11 cellular contexts compared by ENCODE assay signal in the genomic region with DNA sequence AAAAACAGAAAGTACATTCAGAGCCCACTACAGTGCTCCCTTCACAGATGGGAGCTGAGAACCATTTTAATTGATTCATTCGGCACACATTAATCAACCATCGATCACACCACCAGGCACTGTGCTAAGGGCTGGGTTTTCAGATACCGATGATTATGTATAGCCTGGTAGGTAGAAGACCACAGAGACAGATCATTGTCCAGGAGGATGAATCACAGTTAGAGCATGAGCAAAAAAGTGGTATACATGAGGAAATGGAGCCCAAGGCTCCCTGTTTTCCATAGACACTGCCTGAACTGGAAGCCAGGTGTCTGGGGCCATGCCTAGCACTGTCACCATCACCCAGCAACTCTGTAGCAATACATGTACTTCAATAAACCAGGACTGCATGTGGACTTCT.
"Had no signal": no experiment of that assay in that cellular context is flagged by ENCODE, and none has a peak within 500 bp of the region (broad histone marks: within the 10 kb centered on the region; RNA-seq: fewer than 3 reads in every experiment).

No MANE protein-coding gene starts in this region.

- DNase-seq: activated CD4-positive, alpha-beta T cell treated with anti-CD3 and anti-CD28 coated beads, Interleukin-2, amount 50 U/mL, for 1 hour; activated gamma-delta T cell treated with Interleukin-2 at 50 U/mL for 16 hours; adrenal gland; effector CD4-positive, alpha-beta T cell; left cardiac atrium; nephron progenitor cell; occipital lobe; stimulated activated naive CD4-positive, alpha-beta T cell; thyroid gland had no signal

- H3K27ac ChIP-seq: adrenal gland, thyroid gland had no signal

- H3K27me3 ChIP-seq: thyroid gland had no signal

- H3K4me3 Mint-ChIP-seq: nephron progenitor cell had no signal

- H3K36me3 Mint-ChIP-seq: activated naive CD4-positive, alpha-beta T cell treated with anti-CD3 and anti-CD28 coated beads, Interleukin-2, amount 50 U/mL, for 72 hours had no signal

- H3K4me1 ChIP-seq: adrenal gland, thyroid gland had no signal

- ATAC-seq: activated naive CD4-positive, alpha-beta T cell treated with anti-CD3 and anti-CD28 coated beads, Interleukin-2, amount 50 U/mL, for 72 hours; esophagus mucosa; left cardiac atrium had no signal

- H3K27ac Mint-ChIP-seq: activated naive CD4-positive, alpha-beta T cell treated with anti-CD3 and anti-CD28 coated beads, Interleukin-2, amount 50 U/mL, for 72 hours; nephron progenitor cell had no signal

- H3K9me3 Mint-ChIP-seq: activated naive CD4-positive, alpha-beta T cell treated with anti-CD3 and anti-CD28 coated beads, Interleukin-2, amount 50 U/mL, for 72 hours; nephron progenitor cell had no signal

- H3K4me3 ChIP-seq: adrenal gland, thyroid gland had no signal

- H3K9me3 ChIP-seq: adrenal gland, thyroid gland had no signal

- H3K36me3 ChIP-seq: adrenal gland, thyroid gland had no signal
